ENCODE assay signal across 27 cellular contexts in the genomic region with DNA sequence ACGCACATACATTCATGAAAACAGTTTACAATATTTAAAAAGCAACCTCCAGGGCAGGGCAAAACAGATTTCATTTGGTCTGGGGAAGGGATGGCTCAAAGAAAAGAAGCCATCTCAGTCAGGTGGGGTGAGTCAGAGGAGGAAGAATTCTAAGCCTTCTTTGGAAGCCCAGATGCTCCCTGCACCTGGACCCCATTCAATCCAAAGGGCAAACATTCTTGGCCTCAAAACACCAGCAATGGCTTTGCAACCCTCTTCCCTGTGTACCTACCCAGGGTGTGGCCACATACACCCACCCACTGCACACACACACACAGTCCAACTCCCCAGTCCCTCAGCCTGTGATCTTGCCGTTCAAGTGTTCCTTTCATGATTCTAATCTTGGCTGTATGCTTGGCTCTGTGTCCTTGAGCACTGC. TPM values are rescaled to one million over a fixed set of nuclear protein-coding genes. Genes with fewer than 3 reads are reported as not detected.
DNase-seq lines count a peak whose midpoint lies in the region; ATAC-seq, FAIRE-seq and TF ChIP-seq lines count a peak whose summit lies in the region.
"Had no signal": no experiment of that assay in that cellular context is flagged by ENCODE, and none has a peak within 500 bp of the region (broad histone marks: within the 10 kb centered on the region; RNA-seq: fewer than 3 reads in every experiment).

No MANE protein-coding gene starts in this region.

- H3K4me3 ChIP-seq in H1 (ENCODE audit: extremely low read depth in 1 of 4, insufficient read depth in 2 of 4, low read depth in 3 of 4, low read length in 4 of 4) (no peak overlapping the region), neutrophil (ENCODE audit: low read depth in 1 of 2, low read length in 1 of 2) (no peak overlapping the region)
- H3K4me3 ChIP-seq: uterus had no signal

- H3K9me3 ChIP-seq in H1 (ENCODE audit: insufficient read depth in 2 of 2, low read depth in 1 of 2, low read length in 1 of 2) (no peaks in the 10 kb centered on the region), neutrophil (no peaks in the 10 kb centered on the region)
- H3K9me3 ChIP-seq: uterus had no signal

- no peak overlapping the region for H4K8ac ChIP-seq in H1 (ENCODE audit: extremely low read depth, insufficient read depth, low read length)

- H3K36me3 ChIP-seq in H1 (ENCODE audit: control insufficient read depth in 2 of 4, insufficient read depth in 4 of 4, low read length in 3 of 4) (no peaks in the 10 kb centered on the region), neutrophil (peaks cover 1% of the 10 kb centered on the region)
- H3K36me3 ChIP-seq: uterus had no signal

- H3K79me2 ChIP-seq in H1 (ENCODE audit: control insufficient read depth in 1 of 2, insufficient read depth in 2 of 2, low read length in 2 of 2) = no peaks in the 10 kb centered on the region

- TF ChIP-seq RAD21 in H1 (IDR thresholded peaks at IDR 0.05 in 1 of 2, conservative IDR thresholded peaks at IDR 0.05 in 1 of 2; ENCODE audit: low read depth in 2 of 2, low read length in 2 of 2) = no peak

- H3K27me3 Mint-ChIP-seq in Calu3 (ENCODE audit: unreplicated experiment) (peaks cover 15% of the 10 kb centered on the region), chondrocyte (ENCODE audit: low read depth) (no peaks in the 10 kb centered on the region)

- H3K56ac ChIP-seq in H1 (replicated peaks; ENCODE audit: insufficient read length, low read depth, low read length) = no peak overlapping the region

- TF ChIP-seq POLR2A in H1 (IDR thresholded peaks at IDR 0.05; ENCODE audit: control extremely low read depth in 1 of 2, low read depth in 2 of 2, low read length in 2 of 2) = no peak

- H3K27ac ChIP-seq in H1 (ENCODE audit: low read depth, low read length) = no peak overlapping the region
- H3K27ac ChIP-seq in neutrophil = peak overlapping the region; percentile 97
- H3K27ac ChIP-seq: uterus, VCaP had no signal

- H2AK5ac ChIP-seq in H1 (ENCODE audit: low read depth, low read length) = 0 out of 2 replicates have a peak overlapping the region, but pooled peaks have one; percentile 12

- no peak overlapping the region for H2AFZ ChIP-seq in H1 (ENCODE audit: low read length)

- H3K14ac ChIP-seq in H1 (ENCODE audit: insufficient read length) = no peak overlapping the region

- H3K4ac ChIP-seq in H1 (replicated peaks; ENCODE audit: insufficient read length, low read depth, low read length) = no peak overlapping the region

- BruUV-seq in Calu3 (replicated peaks; lab: Mats Ljungman, UMichigan) = no TSS peak

- no peak overlapping the region for H2BK20ac ChIP-seq in H1 (ENCODE audit: low read length)

- WGBS in H1 (ENCODE audit: extremely low coverage in 1 of 2, insufficient coverage in 1 of 2, insufficient read length in 1 of 2, insufficient replicate concordance in 2 of 2, low coverage in 1 of 2, low lambda C conversion rate in 2 of 2, missing lambda C conversion rate in 1 of 2), 2 experiments = 88% methylated on average over 2 of the region's 2 CpGs; no CpG with 5 or more reads in 1 of the 2 experiments

- H3K79me1 ChIP-seq in H1 (ENCODE audit: low read depth, low read length) = no peaks in the 10 kb centered on the region

- H3K27me3 ChIP-seq in H1 (replicated peaks in 1 of 4; ENCODE audit: control insufficient read depth in 3 of 4, extremely low read depth in 1 of 4, insufficient read depth in 3 of 4, low read length in 3 of 4) = peaks cover 0 to 5% (median 0%) of the 10 kb centered on the region in 4 experiments; a peak in 3 of 7 replicates
- no peaks in the 10 kb centered on the region for H3K27me3 ChIP-seq in neutrophil
- H3K27me3 ChIP-seq: uterus had no signal

- H3K4me2 ChIP-seq in H1 (ENCODE audit: insufficient read depth in 1 of 2, low read depth in 2 of 2, low read length in 2 of 2) = no peak overlapping the region

- no peak overlapping the region for H2BK120ac ChIP-seq in H1 (replicated peaks; ENCODE audit: low read depth, low read length)

- no peak overlapping the region for H3K23ac ChIP-seq in H1 (ENCODE audit: insufficient read length)

- H3K18ac ChIP-seq in H1 (ENCODE audit: extremely low read depth, low read length) = no peak overlapping the region

- H3K27ac Mint-ChIP-seq in Calu3 (ENCODE audit: unreplicated experiment) (no peak overlapping the region), chondrocyte (ENCODE audit: unreplicated experiment) (no peak overlapping the region)
- H3K27ac Mint-ChIP-seq: activated naive CD8-positive, alpha-beta T cell treated with anti-CD3 and anti-CD28 coated beads for 36 hours; activated T-helper 2 cell treated with anti-CD3 and anti-CD28 coated beads, Interferon-gamma antibody, Interleukin-2, Interleukin-4, amounts not matched to agents 10 μg/mL and 5 μg/mL and 100 μg/mL, durations not matched to agents 14 hours and 24 hours and 36 hours; CD4-positive, CD25-positive, alpha-beta regulatory T cell; endodermal cell; nephron progenitor cell had no signal

- 0 out of 2 replicates have a peak overlapping the region, but pooled peaks have one; percentile 18 for H2BK5ac ChIP-seq in H1 (ENCODE audit: low read depth, low read length)

- H3K4me1 ChIP-seq in H1 (replicated peaks in 1 of 4; ENCODE audit: control insufficient read depth in 3 of 4, insufficient read depth in 4 of 4, low read length in 3 of 4) (peaks cover 4 to 16% (median 11%) of the 10 kb centered on the region in 4 experiments), neutrophil (ENCODE audit: control insufficient read depth in 1 of 2, insufficient read depth in 1 of 2, low read depth in 1 of 2, low read length in 1 of 2) (peaks cover 67 to 79% of the 10 kb centered on the region in 2 experiments)
- H3K4me1 ChIP-seq: uterus had no signal

- H3K36me3 Mint-ChIP-seq in Calu3 (ENCODE audit: insufficient read depth, unreplicated experiment) (no peaks in the 10 kb centered on the region), chondrocyte (ENCODE audit: low read depth) (no peaks in the 10 kb centered on the region)
- H3K36me3 Mint-ChIP-seq: activated naive CD8-positive, alpha-beta T cell treated with anti-CD3 and anti-CD28 coated beads for 36 hours had no signal

- CTCF ChIA-PET in Calu3 (lab: Charles Lee) (no interaction called here), H1 (lab: Charles Lee; ENCODE audit: partially characterized antibody) (interaction anchor here (4.0 kb wide), 1 partner anchor 106 kb away, joined by 19 read pairs; no protein-coding TSS in a partner anchor)

- H3K9ac ChIP-seq in H1 (replicated peaks in 1 of 4; ENCODE audit: extremely low read depth in 1 of 4, low read depth in 3 of 4, low read length in 3 of 4) = no peak overlapping the region

- H3K23me2 ChIP-seq in H1 (ENCODE audit: low read depth, low read length) = no peaks in the 10 kb centered on the region; the same call in 1 of the 2 replicates

- no peak for TF ChIP-seq EP300 in H1 (IDR thresholded peaks at IDR 0.05; ENCODE audit: borderline replicate concordance in 1 of 2, low read depth in 2 of 2, low read length in 2 of 2)

- peak overlapping the region; percentile 26 for H4K91ac ChIP-seq in H1 (replicated peaks; ENCODE audit: insufficient read length, low read length)

- no peaks in the 10 kb centered on the region for H4K20me1 ChIP-seq in H1 (replicated peaks in 1 of 2; ENCODE audit: control insufficient read depth in 1 of 2, insufficient read depth in 2 of 2, low read length in 2 of 2)

- no peak overlapping the region for H2BK12ac ChIP-seq in H1 (ENCODE audit: low read depth, low read length)

- ATAC-seq in HG03442 (IDR thresholded peaks at IDR 0.05; ENCODE audit: unreplicated experiment) = no peak
- ATAC-seq: left cardiac atrium had no signal

- no peak overlapping the region for H3K4me3 Mint-ChIP-seq in Calu3 (ENCODE audit: low read depth, unreplicated experiment)
- H3K4me3 Mint-ChIP-seq in chondrocyte (ENCODE audit: unreplicated experiment) = no peak overlapping the region
- H3K4me3 Mint-ChIP-seq: activated naive CD8-positive, alpha-beta T cell treated with anti-CD3 and anti-CD28 coated beads for 36 hours; CD4-positive, CD25-positive, alpha-beta regulatory T cell; nephron progenitor cell had no signal

- no peak for TF ChIP-seq CTCF in Calu3 (IDR thresholded peaks at IDR 0.05; ENCODE audit: unreplicated experiment)
- no peak for TF ChIP-seq CTCF in H1 (IDR thresholded peaks at IDR 0.05; ENCODE audit: control extremely low read depth in 1 of 3, insufficient read depth in 1 of 3, low read depth in 1 of 3, low read length in 3 of 3)
- TF ChIP-seq CTCF in neutrophil (IDR thresholded peaks at IDR 0.05) = no peak
- no peak for TF ChIP-seq CTCF in chondrocyte (IDR thresholded peaks at IDR 0.05)

- peaks cover 22% of the 10 kb centered on the region for H3K4me1 Mint-ChIP-seq in Calu3 (ENCODE audit: low read depth, unreplicated experiment)
- H3K4me1 Mint-ChIP-seq in chondrocyte (ENCODE audit: low read depth) = peaks cover 6% of the 10 kb centered on the region
- H3K4me1 Mint-ChIP-seq: activated naive CD8-positive, alpha-beta T cell treated with anti-CD3 and anti-CD28 coated beads for 36 hours had no signal

- no peaks in the 10 kb centered on the region for H3K9me3 Mint-ChIP-seq in Calu3 (ENCODE audit: low read depth, unreplicated experiment)
- no peaks in the 10 kb centered on the region for H3K9me3 Mint-ChIP-seq in chondrocyte (ENCODE audit: low read depth)
- H3K9me3 Mint-ChIP-seq: activated naive CD8-positive, alpha-beta T cell treated with anti-CD3 and anti-CD28 coated beads for 36 hours; activated T-helper 2 cell treated with anti-CD3 and anti-CD28 coated beads, Interferon-gamma antibody, Interleukin-2, Interleukin-4, amounts not matched to agents 10 μg/mL and 5 μg/mL and 100 μg/mL, durations not matched to agents 14 hours and 24 hours and 36 hours; CD4-positive, CD25-positive, alpha-beta regulatory T cell; endodermal cell; nephron progenitor cell had no signal

- POLR2A ChIA-PET in H1 (lab: Charles Lee; ENCODE audit: partially characterized antibody) = no interaction called here

- DNase-seq in Calu3 (peak; percentile 46), NCI-H748 (lab: John Stamatoyannopoulos, UW; ENCODE audit: unreplicated experiment) (peak; percentile 85), H1 (ENCODE audit: low read depth in 1 of 2, low spot score in 2 of 2) (no peak), ecto neural progenitor cell (ENCODE audit: low spot score) (no peak), chondrocyte (ENCODE audit: low spot score) (no peak)
- DNase-seq in stimulated activated CD4-positive, alpha-beta T cell treated with anti-CD3 and anti-CD28 coated beads, Interleukin-4, amount 100 ng/mL, for 4 hours = no peak
- DNase-seq: activated CD8-positive, alpha-beta memory T cell treated with anti-CD3 and anti-CD28 coated beads, Interleukin-2, amount 50 U/mL, for 4 hours; activated naive CD8-positive, alpha-beta T cell treated with anti-CD3 and anti-CD28 coated beads for 36 hours; CD4-positive, CD25-positive, alpha-beta regulatory T cell; endodermal cell; GF-D8; Karpas-422; left cardiac atrium; NCI-H1092; NCI-H2081 treated with DMSO at 0.1 percent for 48 hours; NCI-H446; nephron progenitor cell; NK-92 treated with Interleukin-12 subunit alpha and Interleukin-12 subunit beta, amount 100 ng/mL, for 24 hours; substantia nigra; uterus had no signal

- no peak overlapping the region for H4K5ac ChIP-seq in H1 (ENCODE audit: insufficient read length, low read depth, low read length)

- intact Hi-C loops in Calu3 (cut with micrococcal nuclease; ENCODE audit: unreplicated experiment) = no loop called here

- H2BK15ac ChIP-seq in H1 (ENCODE audit: low read length) = peak overlapping the region; percentile 84; the same call in 1 of the 2 replicates

- FAIRE-seq in H1 (lab: Jason Lieb, UNC) = no peak
- FAIRE-seq: astrocyte, HTR-8/SVneo had no signal

RNA-seq across cellular contexts. Expression of gene KCNE3, which starts 2.0 kb away (rescaled TPM):
- total RNA-seq in Calu3 (2022) (1.5 and 3.8 TPM in 2 replicates), chondrocyte (0.46 to 0.72 TPM in 2 of 3 replicates, not detected in the other)
- 2.8 and 3.5 TPM in 2 replicates for total RNA-seq in H1 (2021; fragmentation: NEBNext Ultra II Directional; extraction: Animal tissue kit (Norgen Biotek cat#: 25700))
- 1.9 and 4.1 TPM in 2 replicates for polyA plus RNA-seq in H1 (2011; rRNA removed)
- polyA plus RNA-seq in H1 (2011; cell fraction: cytosol; rRNA removed) = 4.1 TPM
- polyA plus RNA-seq in H1 (2011; cell fraction: nucleus; rRNA removed) = 4.5 TPM
- 1.8 to 3.9 TPM (median 2.4 TPM) in 4 replicates for polyA plus RNA-seq in H1 (2012, experiment 1 of 2)
- 2.3 TPM for polyA plus RNA-seq in H1 (2012, experiment 2 of 2)
- polyA plus RNA-seq in H1 (2013, experiment 1 of 2) = 2.9 TPM
- 2.7 TPM for polyA plus RNA-seq in H1 (2013, experiment 2 of 2)
- 2.9 and 4.5 TPM in 2 replicates for polyA minus RNA-seq in H1 (2011; rRNA and poly(A)+ RNA removed)
- polyA minus RNA-seq in H1 (2011; cell fraction: cytosol; rRNA and poly(A)+ RNA removed) = 3.2 TPM
- polyA minus RNA-seq in H1 (2011; cell fraction: nucleus; rRNA and poly(A)+ RNA removed) = 1.1 TPM
- total RNA-seq: activated naive CD8-positive, alpha-beta T cell treated with anti-CD3 and anti-CD28 coated beads for 36 hours; activated T-helper 2 cell treated with anti-CD3 and anti-CD28 coated beads, Interferon-gamma antibody, Interleukin-2, Interleukin-4, amounts not matched to agents 10 μg/mL and 5 μg/mL and 100 μg/mL, durations not matched to agents 14 hours and 24 hours and 36 hours; CD4-positive, CD25-positive, alpha-beta regulatory T cell; T-helper 2 cell treated with Interferon-gamma antibody and Interleukin-4, amounts not matched to agents 100 ng/mL and 5 ng/mL, for 36 hours had no signal

RNA-seq across cellular contexts. Expression of gene LIPT2, which starts 28.2 kb away (rescaled TPM):
- 7.8 and 10.9 TPM in 2 replicates for total RNA-seq in Calu3 (2022)
- total RNA-seq in H1 (2021; fragmentation: NEBNext Ultra II Directional; extraction: Animal tissue kit (Norgen Biotek cat#: 25700)) = 6.4 and 7.7 TPM in 2 replicates
- 16.4 and 16.7 TPM in 2 replicates for polyA plus RNA-seq in H1 (2011; rRNA removed)
- polyA plus RNA-seq in H1 (2011; cell fraction: cytosol; rRNA removed) = 15.4 TPM
- 11.5 TPM for polyA plus RNA-seq in H1 (2011; cell fraction: nucleus; rRNA removed)
- polyA plus RNA-seq in H1 (2012, experiment 1 of 2) = 4.9 to 6.9 TPM (median 5.9 TPM) in 4 replicates
- polyA plus RNA-seq in H1 (2012, experiment 2 of 2) = 7.6 TPM
- polyA plus RNA-seq in H1 (2013, experiment 1 of 2) = 7.0 TPM
- 7.0 TPM for polyA plus RNA-seq in H1 (2013, experiment 2 of 2)
- polyA minus RNA-seq in H1 (2011; rRNA and poly(A)+ RNA removed) = 10.8 and 17.9 TPM in 2 replicates
- polyA minus RNA-seq in H1 (2011; cell fraction: cytosol; rRNA and poly(A)+ RNA removed) = 9.2 TPM
- polyA minus RNA-seq in H1 (2011; cell fraction: nucleus; rRNA and poly(A)+ RNA removed) = 14.3 TPM
- total RNA-seq in chondrocyte = 1.4 to 2.3 TPM (median 1.7 TPM) in 3 replicates

Comparison
In these comparisons a context has a peak if more than half of its experiments do, and no peak if none do; other contexts are left out.
1. DNase-seq: peak in Calu3 (single experiment) and NCI-H748 (single experiment); none in H1 (0 of 2), stimulated activated CD4-positive, alpha-beta T cell treated with anti-CD3 and anti-CD28 coated beads, Interleukin-4, amount 100 ng/mL, for 4 hours (0 of 2), ecto neural progenitor cell (single experiment) and chondrocyte (single experiment).